In the genomic region with DNA sequence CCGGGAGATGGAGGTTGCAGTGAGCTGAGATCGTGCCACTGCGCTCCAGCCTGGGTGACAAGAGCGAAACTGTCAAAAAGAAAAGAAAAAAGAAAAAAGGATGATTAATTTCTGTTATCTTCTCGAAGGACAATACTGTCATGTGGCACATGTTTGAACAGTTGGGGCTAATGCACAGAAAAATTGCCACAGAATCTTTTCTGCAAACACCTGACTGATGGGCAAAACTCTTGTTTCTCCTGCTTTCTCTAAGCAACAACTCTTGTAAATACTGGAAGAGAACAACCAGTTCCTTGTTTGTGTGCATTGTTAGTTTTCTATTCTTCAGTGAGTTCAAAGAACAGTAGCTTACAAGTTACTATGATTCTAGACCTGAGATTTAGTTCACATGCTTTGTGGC, we compare ENCODE assay signal across 20 cellular contexts.
DNase-seq lines count a peak whose midpoint lies in the region; ATAC-seq, FAIRE-seq and TF ChIP-seq lines count a peak whose summit lies in the region.
"Had no signal": no experiment of that assay in that cellular context is flagged by ENCODE, and none has a peak within 500 bp of the region (broad histone marks: within the 10 kb centered on the region; RNA-seq: fewer than 3 reads in every experiment).

No MANE protein-coding gene starts in this region.

- H2AFZ ChIP-seq in HepG2 (ENCODE audit: low read length) = no peak overlapping the region

- no TSS peak for BruUV-seq in HepG2 (replicated peaks; lab: Mats Ljungman, UMichigan)

- H3K9me3 ChIP-seq in HepG2 (ENCODE audit: low read length) = no peaks in the 10 kb centered on the region
- no peaks in the 10 kb centered on the region for H3K9me3 ChIP-seq in right lobe of liver
- no peaks in the 10 kb centered on the region for H3K9me3 ChIP-seq in thymus (ENCODE audit: control insufficient read depth)
- H3K9me3 ChIP-seq in breast epithelium = no peaks in the 10 kb centered on the region
- H3K9me3 ChIP-seq: Caco-2, upper lobe of left lung had no signal

- H3K9ac ChIP-seq in HepG2 (ENCODE audit: insufficient read depth, low read depth, low read length) = 0 out of 2 replicates have a peak overlapping the region, but pooled peaks have one; percentile 17

- intact Hi-C loops in HepG2 (cut with micrococcal nuclease; ENCODE audit: unreplicated experiment) (no loop called here), right lobe of liver (cut with DNase I) (no loop called here), breast epithelium (cut with DNase I; ENCODE audit: low total_unique reads) (no loop called here)

- POLR2A ChIA-PET in HepG2 (lab: Yijun Ruan, JAX) = no interaction called here

- FAIRE-seq in HepG2 (lab: Jason Lieb, UNC) (no peak), endometrium (lab: Jason Lieb, UNC) (peak; percentile 70)

- no peak overlapping the region for H3K4me3 ChIP-seq in HepG2 (replicated peaks in 1 of 3; ENCODE audit: insufficient read depth in 1 of 3, low read depth in 2 of 3, low read length in 3 of 3)
- no peak overlapping the region for H3K4me3 ChIP-seq in right lobe of liver
- H3K4me3 ChIP-seq in thymus (ENCODE audit: low read length) = no peak overlapping the region
- no peak overlapping the region for H3K4me3 ChIP-seq in breast epithelium
- H3K4me3 ChIP-seq: skin epidermis, upper lobe of left lung had no signal

- H3K4me2 ChIP-seq in HepG2 (ENCODE audit: low read depth, low read length) = no peak overlapping the region

- no peaks in the 10 kb centered on the region for H4K20me1 ChIP-seq in HepG2 (ENCODE audit: insufficient read depth, low read length)

- peak; percentile 39 for DNase-seq in DMS53 (lab: John Stamatoyannopoulos, UW)
- no peak for DNase-seq in DMS53 treated with DMSO at 0.1 percent for 48 hours (lab: John Stamatoyannopoulos, UW; ENCODE audit: unreplicated experiment)
- DNase-seq in HepG2 (ENCODE audit: low spot score) = peak; percentile 73
- no peak for DNase-seq in right lobe of liver
- no peak for DNase-seq in breast epithelium (ENCODE audit: low spot score in 2 of 2)
- no peak for DNase-seq in NCI-H510A (lab: John Stamatoyannopoulos, UW)
- DNase-seq: 8988T, AML-193, glutamatergic neuron, left colon, MM.1S, NCI-H187, NCI-H774, OCI-M1, SHP77 treated with DMSO at 0.1 percent for 48 hours, upper lobe of left lung had no signal

- TF ChIP-seq CTCF in HepG2 (CRISPR knock-in tag; IDR thresholded peaks at IDR 0.05) (no peak), right lobe of liver (IDR thresholded peaks at IDR 0.05) (no peak), breast epithelium (IDR thresholded peaks at IDR 0.05) (no peak)

- no peaks in the 10 kb centered on the region for H3K27me3 ChIP-seq in HepG2 (ENCODE audit: control insufficient read depth in 1 of 2, insufficient read depth in 2 of 2, low read length in 2 of 2)
- no peaks in the 10 kb centered on the region for H3K27me3 ChIP-seq in right lobe of liver
- H3K27me3 ChIP-seq in thymus (ENCODE audit: control insufficient read depth, insufficient read depth) = no peaks in the 10 kb centered on the region
- no peaks in the 10 kb centered on the region for H3K27me3 ChIP-seq in breast epithelium
- H3K27me3 ChIP-seq: upper lobe of left lung had no signal

- in situ Hi-C loops in HepG2 (cut with HindIII; ENCODE audit: extremely low pct_ligation_motif_present, low pct_unique_long_range_greater_than_20kb) = no loop called here

- ATAC-seq in HepG2 = peak; percentile 76
- no peak for ATAC-seq in right lobe of liver
- ATAC-seq: left colon had no signal

- no peaks in the 10 kb centered on the region for H3K79me2 ChIP-seq in HepG2 (ENCODE audit: insufficient read depth, low read length)

- peak overlapping the region; percentile 49 for H3K27ac ChIP-seq in HepG2 (ENCODE audit: extremely low read length, insufficient read depth, low read length)
- no peak overlapping the region for H3K27ac ChIP-seq in right lobe of liver
- peak overlapping the region; percentile 54 for H3K27ac ChIP-seq in thymus (ENCODE audit: low read depth)
- peak overlapping the region in 1 of 2 donors; percentile 16 for H3K27ac ChIP-seq in breast epithelium

- no peaks in the 10 kb centered on the region; a peak in 2 of 5 replicates for H3K36me3 ChIP-seq in HepG2 (replicated peaks in 1 of 2; ENCODE audit: control insufficient read depth in 1 of 2, insufficient read depth in 2 of 2, low read length in 2 of 2)
- H3K36me3 ChIP-seq in right lobe of liver = no peaks in the 10 kb centered on the region
- H3K36me3 ChIP-seq in thymus (ENCODE audit: control insufficient read depth, insufficient read depth) = no peaks in the 10 kb centered on the region
- H3K36me3 ChIP-seq in breast epithelium = no peaks in the 10 kb centered on the region
- H3K36me3 ChIP-seq: upper lobe of left lung had no signal

- TF ChIP-seq POLR2A in HepG2 (IDR thresholded peaks at IDR 0.05; ENCODE audit: insufficient read depth in 1 of 2, low read depth in 2 of 2, low read length in 2 of 2) (no peak), right lobe of liver (IDR thresholded peaks at IDR 0.05) (no peak), breast epithelium (IDR thresholded peaks at IDR 0.05) (no peak)

- H3K4me1 ChIP-seq in HepG2 (ENCODE audit: insufficient read depth, low read length) = peaks cover 16% of the 10 kb centered on the region
- no peaks in the 10 kb centered on the region for H3K4me1 ChIP-seq in right lobe of liver
- H3K4me1 ChIP-seq in thymus (ENCODE audit: control insufficient read depth, insufficient read depth, low read length) = peaks cover 3% of the 10 kb centered on the region
- H3K4me1 ChIP-seq in breast epithelium = no peaks in the 10 kb centered on the region

- 54% methylated on average over 5 of the region's 5 CpGs for WGBS in HepG2 (ENCODE audit: low lambda C conversion rate)
- WGBS in right lobe of liver (ENCODE audit: insufficient coverage, low coverage, low lambda C conversion rate, missing lambda C conversion rate) = no CpG with 5 or more reads among the region's 5 CpGs
- WGBS in thymus = 97% methylated on average over 5 of the region's 5 CpGs

- no peak for TF ChIP-seq RAD21 in HepG2 (CRISPR knock-in tag; IDR thresholded peaks at IDR 0.05)

- CTCF ChIA-PET in HepG2 (lab: Yijun Ruan, JAX; ENCODE audit: low intra/inter-chr PET ratio, low total read pairs) = no interaction called here

- TF ChIP-seq EP300 in HepG2 (IDR thresholded peaks at IDR 0.05; ENCODE audit: low read depth in 2 of 2, low read length in 2 of 2) = peak in 1 of 2 experiments; percentile 56; a peak in 1 of 4 replicates
- peak; percentile 20; the same call in 1 of the 2 replicates for TF ChIP-seq EP300 in HepG2 (CRISPR knock-in tag; IDR thresholded peaks at IDR 0.05; ENCODE audit: borderline replicate concordance)

TF ChIP-seq in HepG2, 621 proteins besides CTCF, POLR2A, EP300 and RAD21 (continues in another document):
- TF ChIP-seq REPIN1 (CRISPR knock-in tag; IDR thresholded peaks at IDR 0.05; ENCODE audit: borderline replicate concordance, low read depth) (no peak), ZNF34 (CRISPR knock-in tag; IDR thresholded peaks at IDR 0.05; ENCODE audit: borderline replicate concordance) (no peak), ZNF3 (CRISPR knock-in tag; IDR thresholded peaks at IDR 0.05) (no peak), ELF3 (CRISPR knock-in tag; IDR thresholded peaks at IDR 0.05) (no peak), RELA (CRISPR knock-in tag; IDR thresholded peaks at IDR 0.05) (no peak), TRIM24 (CRISPR knock-in tag; IDR thresholded peaks at IDR 0.05) (no peak), AGO1 (IDR thresholded peaks at IDR 0.05; ENCODE audit: low read depth, low read length, poor library complexity, severe bottlenecking) (no peak), ZNF256 (CRISPR knock-in tag; conservative IDR thresholded peaks at IDR 0.05) (no peak), MAF1 (CRISPR knock-in tag; IDR thresholded peaks at IDR 0.05; ENCODE audit: borderline replicate concordance) (no peak), ZNF253 (CRISPR knock-in tag; IDR thresholded peaks at IDR 0.05; ENCODE audit: borderline replicate concordance) (no peak), TOE1 (CRISPR knock-in tag; IDR thresholded peaks at IDR 0.05) (no peak), ZNF724P (CRISPR knock-in tag; IDR thresholded peaks at IDR 0.05; ENCODE audit: borderline replicate concordance) (no peak)
- TF ChIP-seq, protein P1, sequence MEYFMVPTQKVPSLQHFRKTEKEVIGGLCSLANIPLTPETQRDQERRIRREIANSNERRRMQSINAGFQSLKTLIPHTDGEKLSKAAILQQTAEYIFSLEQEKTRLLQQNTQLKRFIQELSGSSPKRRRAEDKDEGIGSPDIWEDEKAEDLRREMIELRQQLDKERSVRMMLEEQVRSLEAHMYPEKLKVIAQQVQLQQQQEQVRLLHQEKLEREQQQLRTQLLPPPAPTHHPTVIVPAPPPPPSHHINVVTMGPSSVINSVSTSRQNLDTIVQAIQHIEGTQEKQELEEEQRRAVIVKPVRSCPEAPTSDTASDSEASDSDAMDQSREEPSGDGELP (IDR thresholded peaks at IDR 0.05; ENCODE audit: borderline replicate concordance, low read depth) = peak; percentile 50; the same call in 1 of the 2 replicates

Comparison
In these comparisons a context has a peak if more than half of its experiments do, and no peak if none do; other contexts are left out.
1. DNase-seq: peak in DMS53 (single experiment) and HepG2 (single experiment); none in DMS53 treated with DMSO at 0.1 percent for 48 hours (single experiment), right lobe of liver (0 of 3), breast epithelium (0 of 2) and NCI-H510A (single experiment).
2. H3K27ac ChIP-seq: peak in HepG2 (single experiment) and thymus (single experiment); none in right lobe of liver (0 of 3).